Comparison of ENCODE assay signal across 8 cellular contexts in the genomic region with DNA sequence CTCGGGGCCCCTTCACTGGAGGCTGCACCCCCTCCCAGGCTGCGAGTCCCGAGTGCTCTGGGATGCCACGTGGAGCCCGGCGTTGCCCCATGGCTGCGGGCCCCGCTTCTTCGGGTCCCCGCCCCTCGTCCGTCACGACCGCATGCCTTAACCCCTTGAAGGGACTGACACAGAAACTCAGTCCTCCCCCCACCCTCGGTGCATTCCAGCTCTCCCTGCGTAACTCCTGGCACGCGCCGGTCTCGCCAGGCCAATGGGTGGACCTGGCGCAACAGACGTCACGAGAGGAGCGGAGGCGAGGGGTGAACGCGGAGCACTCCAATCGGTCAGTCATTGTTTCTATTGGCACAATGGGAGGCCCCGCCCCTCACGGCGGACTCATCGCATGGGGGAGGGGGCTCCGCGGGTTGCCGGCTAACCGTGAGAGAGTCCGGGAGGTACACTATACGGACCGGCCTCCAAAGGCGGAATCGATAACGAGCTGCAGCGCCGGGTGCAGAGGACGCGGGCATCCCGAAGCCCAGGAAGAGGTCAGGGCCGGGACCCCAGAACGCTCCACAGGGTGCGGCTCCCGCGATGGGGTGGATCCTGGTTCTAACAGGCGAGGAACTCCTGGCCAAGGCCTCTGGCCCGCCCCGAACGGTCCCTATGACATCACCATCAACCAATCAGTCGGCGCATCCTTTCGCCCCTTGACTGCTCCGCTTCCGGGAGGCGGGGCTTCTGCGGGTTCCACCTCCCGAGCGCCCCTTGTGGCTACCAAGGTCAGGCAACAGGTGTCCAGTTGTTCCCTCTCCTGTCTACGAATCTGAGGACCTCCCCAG.
A peak's percentile ranks its signal among the peaks of the same experiment; 100 is the strongest.
DNase-seq lines count a peak whose midpoint lies in the region; ATAC-seq and TF ChIP-seq lines count a peak whose summit lies in the region.

No MANE protein-coding gene starts in this region.

- peaks cover 10% of the 10 kb centered on the region for H3K4me1 Mint-ChIP-seq in nephron

- DNase-seq in DMS79 treated with DMSO at 0.1 percent for 48 hours (lab: John Stamatoyannopoulos, UW) (peak; percentile 81), Kasumi-1 (lab: John Stamatoyannopoulos, UW) (peak; percentile 93), RWPE2 (ENCODE audit: low spot score) (peak; percentile 99), fibroblast of the conjunctiva (ENCODE audit: low read depth) (peak; percentile 99)
- peak; percentile 96 for DNase-seq in activated effector memory CD4-positive, alpha-beta T cell treated with anti-CD3 and anti-CD28 coated beads, Interleukin-2, amount 50 U/mL, for 16 hours
- DNase-seq in stimulated activated naive CD8-positive, alpha-beta T cell treated with anti-CD3 and anti-CD28 coated beads, Interleukin-15, Interleukin-2, amounts not matched to agents 100 U/mL and 50 U/mL, for 24 hours, result peak; percentile 95

- TF ChIP-seq CTCF in RWPE2 (IDR thresholded peaks at IDR 0.05; ENCODE audit: poor library complexity, severe bottlenecking) (peak; percentile 86), nephron (IDR thresholded peaks at IDR 0.05; ENCODE audit: unreplicated experiment in 3 of 3) (peak; percentile 84 to 92 (median 89))

- no peaks in the 10 kb centered on the region for H3K27me3 ChIP-seq in RWPE2 (ENCODE audit: insufficient read depth, poor library complexity, severe bottlenecking)

- peak overlapping the region; percentile 84 to 97 (median 93) for H3K27ac Mint-ChIP-seq in nephron

- H3K27me3 Mint-ChIP-seq in nephron (ENCODE audit: low read depth), result peaks cover 14% of the 10 kb centered on the region

- H3K36me3 ChIP-seq in RWPE2 (ENCODE audit: low read depth), result no peaks in the 10 kb centered on the region

- H3K36me3 Mint-ChIP-seq in nephron (ENCODE audit: low read depth), result peaks cover 2% of the 10 kb centered on the region

- peak overlapping the region; percentile 88 for H3K27ac ChIP-seq in RWPE2 (ENCODE audit: poor library complexity, severe bottlenecking)

- ATAC-seq in GM21723 (IDR thresholded peaks at IDR 0.05; ENCODE audit: unreplicated experiment) (peak; percentile 85), RWPE2 (ENCODE audit: low read depth) (peak; percentile 77)
- peak; percentile 93 for ATAC-seq in stimulated activated naive CD8-positive, alpha-beta T cell treated with anti-CD3 and anti-CD28 coated beads, Interleukin-15, Interleukin-2, amounts not matched to agents 100 U/mL and 50 U/mL, for 24 hours

- peak overlapping the region; percentile 95 to 97 (median 97) for H3K4me3 Mint-ChIP-seq in nephron

- peaks cover 3% of the 10 kb centered on the region for H3K9me3 Mint-ChIP-seq in nephron

- no peaks in the 10 kb centered on the region for H3K4me1 ChIP-seq in RWPE2 (ENCODE audit: insufficient read depth, poor library complexity, severe bottlenecking)

- peak overlapping the region; percentile 43 for H3K4me3 ChIP-seq in RWPE2 (ENCODE audit: severe bottlenecking)

- H3K9me3 ChIP-seq in RWPE2 (ENCODE audit: severe bottlenecking), result no peaks in the 10 kb centered on the region

Comparison
In these comparisons a context has a peak if more than half of its experiments do, and no peak if none do; other contexts are left out.
1. Peak in every context shown above with its lines: DNase-seq, ATAC-seq, H3K4me3 ChIP-seq and H3K27ac ChIP-seq.